21 cellular contexts compared by ENCODE assay signal in the genomic region with DNA sequence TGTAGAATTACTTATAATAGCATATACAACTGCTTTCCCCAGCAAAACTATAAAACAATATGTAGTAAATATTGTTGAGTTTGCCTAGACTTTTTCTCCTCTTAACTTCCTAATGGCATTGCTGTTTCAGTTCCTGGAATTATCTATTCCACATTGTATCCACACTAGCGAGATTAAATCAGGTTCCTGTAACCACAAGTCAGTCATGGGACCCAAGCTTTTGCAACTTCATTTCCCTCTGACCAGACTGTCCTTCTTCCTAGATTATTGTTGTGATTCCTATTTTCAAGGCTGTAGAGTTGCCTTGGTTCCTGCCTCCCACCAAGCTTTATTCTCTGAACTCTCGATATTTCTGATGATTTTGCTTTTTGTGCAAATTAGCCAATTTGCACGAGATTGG.
"Had no signal": no experiment of that assay in that cellular context is flagged by ENCODE, and none has a peak within 500 bp of the region (broad histone marks: within the 10 kb centered on the region; RNA-seq: fewer than 3 reads in every experiment).

No MANE protein-coding gene starts in this region.

- DNase-seq: activated CD4-positive, alpha-beta T cell treated with anti-CD3 and anti-CD28 coated beads for 36 hours; activated CD8-positive, alpha-beta memory T cell treated with anti-CD3 and anti-CD28 coated beads, Interleukin-2, amount 50 U/mL, for 4 hours; activated CD8-positive, alpha-beta T cell treated with anti-CD3 and anti-CD28 coated beads for 36 hours; activated gamma-delta T cell treated with Interleukin-2 at 50 U/mL for 16 hours; activated naive CD4-positive, alpha-beta T cell treated with anti-CD3 and anti-CD28 coated beads, Interleukin-2, amount 10 ng/mL, durations not matched to agents 7 days and 5 days; activated naive CD8-positive, alpha-beta T cell treated with anti-CD3 and anti-CD28 coated beads for 36 hours; activated T-cell treated with anti-CD3 and anti-CD28 coated beads, Interleukin-2, amount 50 U/mL, for 72 hours; brain microvascular endothelial cell; cerebellar nuclear complex; MV-4-11; NCI-H1092 treated with DMSO at 0.1 percent for 48 hours; NCI-H1436; NCI-H1694 treated with DMSO at 0.1 percent for 48 hours; NCI-H2081; NCI-H446; NCI-H524; PC-3; SHP77 treated with DMSO at 0.1 percent for 48 hours; WERI-Rb-1 had no signal

- H3K27ac ChIP-seq: brain microvascular endothelial cell, cardiac muscle cell, WERI-Rb-1 had no signal

- H3K27me3 ChIP-seq: brain microvascular endothelial cell, cardiac muscle cell had no signal

- H3K36me3 ChIP-seq: brain microvascular endothelial cell, cardiac muscle cell, WERI-Rb-1 had no signal

- H3K4me3 ChIP-seq: cardiac muscle cell had no signal

- FAIRE-seq: colon had no signal

- ATAC-seq: activated CD4-positive, alpha-beta T cell treated with anti-CD3 and anti-CD28 coated beads for 36 hours; activated CD8-positive, alpha-beta T cell treated with anti-CD3 and anti-CD28 coated beads for 36 hours; activated T-cell treated with anti-CD3 and anti-CD28 coated beads, Interleukin-2, amount 50 U/mL, for 72 hours; PC-3 had no signal
